In the genomic region with DNA sequence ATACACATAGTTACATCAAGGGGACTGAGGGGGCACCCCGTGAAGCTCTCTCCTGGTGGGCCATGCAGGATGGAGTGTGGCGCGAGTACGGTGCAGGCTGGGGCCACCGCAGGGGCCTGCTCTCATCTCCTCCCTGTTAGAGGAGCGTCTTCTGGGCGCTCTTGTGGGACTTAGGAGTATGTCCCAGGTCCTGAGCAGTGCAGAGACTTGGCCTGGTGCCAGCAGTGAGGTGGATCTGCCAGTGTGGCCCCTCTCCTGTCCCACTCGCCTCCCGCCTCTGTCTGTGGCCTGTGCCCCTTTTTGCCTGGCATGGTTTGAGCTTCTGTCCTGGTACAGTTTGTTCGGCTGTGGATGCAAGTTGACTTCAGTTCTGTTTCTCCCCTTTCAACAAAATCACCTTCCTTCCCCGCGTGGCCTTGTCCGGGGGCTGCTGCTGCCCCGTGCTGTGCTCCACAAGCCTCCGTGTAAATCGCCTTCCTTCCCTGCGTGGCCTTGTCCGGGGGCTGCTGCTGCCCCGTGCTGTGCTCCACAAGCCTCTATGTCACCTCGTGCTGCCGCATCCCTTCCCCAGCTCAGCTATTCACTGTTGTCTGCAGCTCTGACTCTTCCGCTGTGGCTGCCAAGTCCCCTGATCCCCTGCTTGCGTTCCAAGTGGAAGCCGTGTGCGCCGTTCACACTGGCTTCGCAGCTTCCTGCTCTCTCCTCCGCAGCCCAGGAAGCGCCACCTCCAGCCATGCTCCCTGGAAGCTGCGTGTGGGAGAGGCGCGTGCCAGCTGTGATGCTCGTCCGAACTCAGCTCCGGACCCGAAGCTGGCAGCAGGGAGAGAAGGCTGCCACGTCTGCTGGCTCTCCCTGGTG, we compare ENCODE assay signal across 16 cellular contexts. TPM values are rescaled to one million over a fixed set of nuclear protein-coding genes. Genes with fewer than 3 reads are reported as not detected.
A peak's percentile ranks its signal among the peaks of the same experiment; 100 is the strongest.
DNase-seq lines count a peak whose midpoint lies in the region; ATAC-seq and TF ChIP-seq lines count a peak whose summit lies in the region.
"Had no signal": no experiment of that assay in that cellular context is flagged by ENCODE, and none has a peak within 500 bp of the region (broad histone marks: within the 10 kb centered on the region; RNA-seq: fewer than 3 reads in every experiment).

No MANE protein-coding gene starts in this region.

- H3K4me1 ChIP-seq in GM23338 (ENCODE audit: insufficient read depth) (no peaks in the 10 kb centered on the region), trophoblast cell (ENCODE audit: control insufficient read depth in 1 of 2, insufficient read depth in 2 of 2, low read length in 2 of 2) (peaks cover 3 to 8% of the 10 kb centered on the region in 2 experiments), SJCRH30 (no peaks in the 10 kb centered on the region)
- H3K4me1 ChIP-seq: lower lobe of right lung had no signal

- H4K12ac ChIP-seq in trophoblast cell (ENCODE audit: low read depth, low read length): no peak overlapping the region

- H2BK12ac ChIP-seq in trophoblast cell (ENCODE audit: low read length): no peak overlapping the region

- no peak overlapping the region for H3K9ac ChIP-seq in trophoblast cell (ENCODE audit: low read length)
- H3K9ac ChIP-seq: SK-N-SH had no signal

- ATAC-seq in GM23338: peak; percentile 24
- ATAC-seq in activated CD4-positive, alpha-beta T cell treated with anti-CD3 and anti-CD28 coated beads for 36 hours: no peak
- no peak for ATAC-seq in GM18873 (IDR thresholded peaks at IDR 0.05; ENCODE audit: low FRiP score, unreplicated experiment)
- ATAC-seq: GM12878, lower lobe of right lung had no signal

- no peaks in the 10 kb centered on the region for H3K9me2 ChIP-seq in GM23338 (ENCODE audit: insufficient read depth)
- H3K9me2 ChIP-seq: SK-N-SH had no signal

- no peak overlapping the region for H3K14ac ChIP-seq in trophoblast cell (ENCODE audit: low read length)

- no peak overlapping the region for H3K18ac ChIP-seq in trophoblast cell (ENCODE audit: low read length)

- H3F3A ChIP-seq in GM23338 (replicated peaks; ENCODE audit: low read depth): no peaks in the 10 kb centered on the region

- H2AK5ac ChIP-seq in trophoblast cell (ENCODE audit: low read length): peak overlapping the region; percentile 28

- H3K4me2 ChIP-seq in GM23338 (no peak overlapping the region), trophoblast cell (ENCODE audit: low read length) (no peak overlapping the region)
- H3K4me2 ChIP-seq: SK-N-SH had no signal

- no peaks in the 10 kb centered on the region for H4K20me1 ChIP-seq in GM23338 (replicated peaks; ENCODE audit: insufficient read depth)

- intact Hi-C loops in activated CD4-positive, alpha-beta T cell treated with anti-CD3 and anti-CD28 coated beads for 36 hours (cut with DNase I, micrococcal nuclease): no loop called here

- H3K27ac Mint-ChIP-seq in GM23338: 0 out of 2 replicates have a peak overlapping the region, but pooled peaks have one; percentile 27
- H3K27ac Mint-ChIP-seq in glutamatergic neuron (ENCODE audit: unreplicated experiment): peak overlapping the region; percentile 52
- H3K27ac Mint-ChIP-seq in activated CD4-positive, alpha-beta T cell treated with anti-CD3 and anti-CD28 coated beads for 36 hours: no peak overlapping the region
- H3K27ac Mint-ChIP-seq: activated naive CD8-positive, alpha-beta T cell treated with anti-CD3 and anti-CD28 coated beads for 36 hours had no signal

- H2BK120ac ChIP-seq in trophoblast cell (ENCODE audit: insufficient read depth, low read length, poor library complexity): no peak overlapping the region

- no peak overlapping the region for H4K8ac ChIP-seq in trophoblast cell (ENCODE audit: low read depth, low read length)

- no peak overlapping the region for H3K4me3 ChIP-seq in AG10803 (ENCODE audit: low read length)
- H3K4me3 ChIP-seq in GM23338: no peak overlapping the region
- no peak overlapping the region for H3K4me3 ChIP-seq in trophoblast cell (ENCODE audit: low read depth, low read length)
- no peak overlapping the region for H3K4me3 ChIP-seq in SJCRH30
- H3K4me3 ChIP-seq: GM12878, lower lobe of right lung had no signal

- H2AFZ ChIP-seq in GM23338 (no peak overlapping the region), trophoblast cell (ENCODE audit: insufficient read depth, low read length, poor library complexity) (no peak overlapping the region)

- WGBS in trophoblast cell (ENCODE audit: extremely low coverage, insufficient coverage, insufficient read length): no CpG with 5 or more reads among the region's 37 CpGs

- TF ChIP-seq CTCF in AG10803 (conservative IDR thresholded peaks at IDR 0.05; ENCODE audit: low read length): no peak
- TF ChIP-seq CTCF in GM23338 (conservative IDR thresholded peaks at IDR 0.05; ENCODE audit: low read depth in 2 of 2): no peak
- TF ChIP-seq CTCF in glutamatergic neuron (IDR thresholded peaks at IDR 0.05; ENCODE audit: partially characterized antibody, unreplicated experiment): no peak

- H3K9me3 ChIP-seq in trophoblast cell (ENCODE audit: insufficient read depth, low read depth, low read length) (peaks cover 2% of the 10 kb centered on the region), SJCRH30 (replicated peaks) (no peaks in the 10 kb centered on the region)
- H3K9me3 ChIP-seq: lower lobe of right lung, SK-N-SH had no signal

- CTCF ChIA-PET in activated CD4-positive, alpha-beta T cell treated with anti-CD3 and anti-CD28 coated beads for 36 hours (lab: Charles Lee): interaction anchor here (0.9 to 1.2 kb wide), 2 partner anchors 11 to 58 kb away, joined by 3 read pairs; no protein-coding TSS in a partner anchor

- H3K23ac ChIP-seq in trophoblast cell (ENCODE audit: low read length): no peak overlapping the region

- H3K79me2 ChIP-seq in GM23338 (replicated peaks; ENCODE audit: insufficient read depth): no peaks in the 10 kb centered on the region
- H3K79me2 ChIP-seq in trophoblast cell (ENCODE audit: control insufficient read depth, insufficient read depth, low read length, poor library complexity): no peaks in the 10 kb centered on the region

- peaks cover 9% of the 10 kb centered on the region for H3K27me3 Mint-ChIP-seq in GM23338 (ENCODE audit: insufficient read depth, low read depth, poor library complexity)
- H3K27me3 Mint-ChIP-seq in glutamatergic neuron (ENCODE audit: unreplicated experiment): no peaks in the 10 kb centered on the region
- no peaks in the 10 kb centered on the region for H3K27me3 Mint-ChIP-seq in activated CD4-positive, alpha-beta T cell treated with anti-CD3 and anti-CD28 coated beads for 36 hours
- H3K27me3 Mint-ChIP-seq: activated naive CD8-positive, alpha-beta T cell treated with anti-CD3 and anti-CD28 coated beads for 36 hours had no signal

- peaks cover 7% of the 10 kb centered on the region for H3K4me1 Mint-ChIP-seq in GM23338
- H3K4me1 Mint-ChIP-seq in glutamatergic neuron (ENCODE audit: low read depth, unreplicated experiment): peaks cover 4% of the 10 kb centered on the region
- H3K4me1 Mint-ChIP-seq in activated CD4-positive, alpha-beta T cell treated with anti-CD3 and anti-CD28 coated beads for 36 hours: no peaks in the 10 kb centered on the region

- POLR2A ChIA-PET in activated CD4-positive, alpha-beta T cell treated with anti-CD3 and anti-CD28 coated beads for 36 hours (lab: Charles Lee): no interaction called here

- H3K4me3 Mint-ChIP-seq in GM23338 (no peak overlapping the region), glutamatergic neuron (ENCODE audit: unreplicated experiment) (no peak overlapping the region)
- H3K4me3 Mint-ChIP-seq in activated CD4-positive, alpha-beta T cell treated with anti-CD3 and anti-CD28 coated beads for 36 hours: no peak overlapping the region
- H3K4me3 Mint-ChIP-seq: activated naive CD8-positive, alpha-beta T cell treated with anti-CD3 and anti-CD28 coated beads for 36 hours had no signal

- H3K36me3 Mint-ChIP-seq in GM23338 (ENCODE audit: low read depth): no peaks in the 10 kb centered on the region; the same call in 2 of the 3 replicates
- H3K36me3 Mint-ChIP-seq in glutamatergic neuron (ENCODE audit: unreplicated experiment): no peaks in the 10 kb centered on the region
- H3K36me3 Mint-ChIP-seq in activated CD4-positive, alpha-beta T cell treated with anti-CD3 and anti-CD28 coated beads for 36 hours (ENCODE audit: low read depth): no peaks in the 10 kb centered on the region
- H3K36me3 Mint-ChIP-seq: activated naive CD8-positive, alpha-beta T cell treated with anti-CD3 and anti-CD28 coated beads for 36 hours had no signal

- no peak overlapping the region for H2BK5ac ChIP-seq in trophoblast cell (ENCODE audit: low read depth, low read length, poor library complexity)

- peak; percentile 16 for DNase-seq in AG10803 (ENCODE audit: low read depth)
- DNase-seq in GM23338 (ENCODE audit: low spot score): peak; percentile 12
- no peak for DNase-seq in glutamatergic neuron
- no peak for DNase-seq in trophoblast cell
- no peak for DNase-seq in NCI-H2196 treated with DMSO at 0.1 percent for 48 hours (lab: John Stamatoyannopoulos, UW; ENCODE audit: unreplicated experiment)
- no peak for DNase-seq in activated CD4-positive, alpha-beta T cell treated with anti-CD3 and anti-CD28 coated beads for 36 hours
- DNase-seq in SJCRH30: no peak
- DNase-seq: activated naive CD8-positive, alpha-beta T cell treated with anti-CD3 and anti-CD28 coated beads for 36 hours; NCI-H2227 treated with DMSO at 0.1 percent for 48 hours; SK-N-SH; stimulated activated CD4-positive, alpha-beta T cell treated with anti-CD3 and anti-CD28 coated beads, Interleukin-12 subunit alpha, Interleukin-12 subunit beta, amount 100 ng/mL, for 4 hours had no signal

- no peaks in the 10 kb centered on the region for H3K36me3 ChIP-seq in GM23338 (ENCODE audit: insufficient read depth)
- peaks cover 0 to 2% of the 10 kb centered on the region in 2 experiments for H3K36me3 ChIP-seq in trophoblast cell (ENCODE audit: control insufficient read depth in 1 of 2, insufficient read depth in 2 of 2, low read length in 2 of 2)
- H3K36me3 ChIP-seq in SJCRH30: no peaks in the 10 kb centered on the region
- H3K36me3 ChIP-seq: lower lobe of right lung had no signal

- H4K91ac ChIP-seq in trophoblast cell (ENCODE audit: low read depth, low read length): no peak overlapping the region

- no peaks in the 10 kb centered on the region for H3K9me3 Mint-ChIP-seq in GM23338
- H3K9me3 Mint-ChIP-seq in glutamatergic neuron (ENCODE audit: unreplicated experiment): no peaks in the 10 kb centered on the region
- H3K9me3 Mint-ChIP-seq in activated CD4-positive, alpha-beta T cell treated with anti-CD3 and anti-CD28 coated beads for 36 hours (ENCODE audit: low read depth): no peaks in the 10 kb centered on the region
- H3K9me3 Mint-ChIP-seq: activated naive CD8-positive, alpha-beta T cell treated with anti-CD3 and anti-CD28 coated beads for 36 hours had no signal

- H3K27me3 ChIP-seq in GM23338 (ENCODE audit: insufficient read depth): no peaks in the 10 kb centered on the region
- no peaks in the 10 kb centered on the region for H3K27me3 ChIP-seq in trophoblast cell (ENCODE audit: insufficient read depth, low read length)
- no peaks in the 10 kb centered on the region for H3K27me3 ChIP-seq in SJCRH30

- H3K27ac ChIP-seq in GM23338 (ENCODE audit: low read depth) (no peak overlapping the region), trophoblast cell (ENCODE audit: low read depth, low read length) (no peak overlapping the region), SJCRH30 (no peak overlapping the region)
- H3K27ac ChIP-seq: epithelial cell of prostate, lower lobe of right lung had no signal

- no peak overlapping the region for H3K4ac ChIP-seq in trophoblast cell (ENCODE audit: low read depth, low read length)

- peaks cover 2% of the 10 kb centered on the region for H3K79me1 ChIP-seq in trophoblast cell (ENCODE audit: low read length)

RNA-seq across cellular contexts. Expression of a gene that starts 13.7 kb away (rescaled TPM):
- total RNA-seq in GM23338 (2014; rRNA removed; shearing (Covaris generic)): 1.0 and 1.9 TPM in 2 replicates
- polyA plus RNA-seq in GM23338 (2016; fragmentation: Nextera tagmentation; extraction: Ambion mirVana): 0.17 and 0.73 TPM in 2 replicates
- total RNA-seq in glutamatergic neuron (ENCODE audit: unreplicated experiment): 0.29 TPM
- 6.9 and 7.5 TPM in 2 replicates for polyA plus RNA-seq in trophoblast cell (2013)
- total RNA-seq in activated CD4-positive, alpha-beta T cell treated with anti-CD3 and anti-CD28 coated beads for 36 hours: 10 to 100 TPM; 29.3 to 32.2 TPM
- total RNA-seq in SJCRH30 (2014; rRNA removed; shearing (Covaris generic)): 0.26 and 0.43 TPM in 2 replicates
- polyA plus RNA-seq: BJ had no signal

Comparison
In these comparisons a context has a peak if more than half of its experiments do, and no peak if none do; other contexts are left out.
1. DNase-seq: peak in AG10803 (single experiment) and GM23338 (single experiment); none in glutamatergic neuron (single experiment), trophoblast cell (0 of 2), NCI-H2196 treated with DMSO at 0.1 percent for 48 hours (single experiment), activated CD4-positive, alpha-beta T cell treated with anti-CD3 and anti-CD28 coated beads for 36 hours (single experiment) and SJCRH30 (0 of 2).
2. RNA of a gene that starts 13.7 kb away (total RNA-seq): 29.3 to 32.2 TPM in activated CD4-positive, alpha-beta T cell treated with anti-CD3 and anti-CD28 coated beads for 36 hours; 1.0 to 1.9 TPM in GM23338, 0.29 TPM in glutamatergic neuron (single experiment) and 0.26 to 0.43 TPM in SJCRH30; every median in the first group is over 10 times any median in the second.